ENCODE assay signal across 25 cellular contexts in the genomic region with DNA sequence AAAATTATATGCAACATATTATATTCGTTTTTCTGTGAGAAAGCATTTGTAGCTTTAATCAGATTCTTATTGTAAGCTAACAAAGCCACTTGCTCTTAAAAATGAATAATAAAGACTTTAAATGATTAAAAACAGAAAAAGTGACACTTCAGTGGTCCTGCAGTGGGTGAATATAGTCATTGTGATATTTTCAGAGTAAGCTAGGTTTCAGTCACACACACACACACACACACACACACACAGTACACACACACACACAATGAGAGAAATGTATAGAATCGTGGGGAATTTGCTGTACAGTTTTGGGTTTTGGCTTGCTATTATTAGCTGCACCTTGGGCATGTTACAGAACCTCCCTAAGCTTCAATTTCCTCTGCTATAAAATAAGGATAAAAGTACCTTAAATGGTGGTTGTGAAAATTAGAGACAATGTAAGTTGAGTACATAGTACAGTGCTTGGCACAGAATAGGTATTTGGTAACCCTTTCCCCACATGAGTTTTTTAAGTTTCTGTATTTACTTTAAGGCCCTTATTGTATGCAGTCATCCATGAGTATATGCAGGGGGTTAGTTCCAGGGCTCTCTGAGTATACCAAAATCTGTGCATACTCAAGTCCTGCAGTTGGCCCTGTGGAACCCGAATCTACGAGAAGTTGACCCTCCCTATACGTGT. TPM values are rescaled to one million over a fixed set of nuclear protein-coding genes. Genes with fewer than 3 reads are reported as not detected.
DNase-seq lines count a peak whose midpoint lies in the region; ATAC-seq and TF ChIP-seq lines count a peak whose summit lies in the region.
"Had no signal": no experiment of that assay in that cellular context is flagged by ENCODE, and none has a peak within 500 bp of the region (broad histone marks: within the 10 kb centered on the region; RNA-seq: fewer than 3 reads in every experiment).

No MANE protein-coding gene starts in this region.

- no peaks in the 10 kb centered on the region for H3K36me3 Mint-ChIP-seq in stimulated activated effector memory CD8-positive, alpha-beta T cell treated with anti-CD3 and anti-CD28 coated beads, Interleukin-12 subunit alpha, Interleukin-12 subunit beta, amount 100 ng/mL, for 72 hours
- H3K36me3 Mint-ChIP-seq: activated CD4-positive, alpha-beta memory T cell treated with anti-CD3 and anti-CD28 coated beads for 36 hours; immature natural killer cell; WTC11 had no signal

- no peak overlapping the region for H3K4me3 Mint-ChIP-seq in stimulated activated effector memory CD8-positive, alpha-beta T cell treated with anti-CD3 and anti-CD28 coated beads, Interleukin-12 subunit alpha, Interleukin-12 subunit beta, amount 100 ng/mL, for 72 hours
- H3K4me3 Mint-ChIP-seq: activated CD4-positive, alpha-beta memory T cell treated with anti-CD3 and anti-CD28 coated beads for 36 hours; immature natural killer cell; naive thymus-derived CD8-positive, alpha-beta T cell; stimulated activated naive CD8-positive, alpha-beta T cell treated with anti-CD3 and anti-CD28 coated beads, Interleukin-15, Interleukin-2, amounts not matched to agents 100 ng/mL and 50 ng/mL, for 24 hours; WTC11 had no signal

- no peak overlapping the region for H3K27ac Mint-ChIP-seq in stimulated activated effector memory CD8-positive, alpha-beta T cell treated with anti-CD3 and anti-CD28 coated beads, Interleukin-12 subunit alpha, Interleukin-12 subunit beta, amount 100 ng/mL, for 72 hours
- H3K27ac Mint-ChIP-seq: activated CD4-positive, alpha-beta memory T cell treated with anti-CD3 and anti-CD28 coated beads for 36 hours; immature natural killer cell; naive thymus-derived CD8-positive, alpha-beta T cell; stimulated activated naive CD8-positive, alpha-beta T cell treated with anti-CD3 and anti-CD28 coated beads, Interleukin-15, Interleukin-2, amounts not matched to agents 100 ng/mL and 50 ng/mL, for 24 hours; WTC11 had no signal

- DNase-seq in GM13976 (ENCODE audit: low spot score) (peak; percentile 42), dorsolateral prefrontal cortex (no peak)
- DNase-seq in stimulated activated effector memory CD8-positive, alpha-beta T cell treated with anti-CD3 and anti-CD28 coated beads, Interleukin-12 subunit alpha, Interleukin-12 subunit beta, amount 100 ng/mL, for 72 hours (ENCODE audit: low spot score in 2 of 2), result no peak
- DNase-seq: activated CD4-positive, alpha-beta memory T cell treated with anti-CD3 and anti-CD28 coated beads for 36 hours; brain microvascular endothelial cell; esophagus squamous epithelium; gastrocnemius medialis; immature natural killer cell; left ventricle myocardium inferior; naive thymus-derived CD8-positive, alpha-beta T cell; NCI-H510A; pancreas; SHP77; spleen; stimulated activated CD4-positive, alpha-beta T cell treated with anti-CD3 and anti-CD28 coated beads, Interleukin-4, amount 100 ng/mL, for 24 hours had no signal

- intact Hi-C loops in dorsolateral prefrontal cortex (cut with DNase I), result loop anchor here (5.0 to 10.0 kb wide), 3 partner anchors 72 to 131 kb away; no protein-coding TSS in a partner anchor

- H3K4me3 ChIP-seq in dorsolateral prefrontal cortex, result peak overlapping the region in 4 of 59 donors; percentile 23 to 53 (median 35)
- H3K4me3 ChIP-seq: esophagus squamous epithelium, gastrocnemius medialis, hepatocyte, left ventricle myocardium inferior, pancreas, right atrium auricular region, spleen had no signal

- peaks cover 9% of the 10 kb centered on the region for H3K4me1 Mint-ChIP-seq in stimulated activated effector memory CD8-positive, alpha-beta T cell treated with anti-CD3 and anti-CD28 coated beads, Interleukin-12 subunit alpha, Interleukin-12 subunit beta, amount 100 ng/mL, for 72 hours

- no peaks in the 10 kb centered on the region for H3K9me3 Mint-ChIP-seq in stimulated activated effector memory CD8-positive, alpha-beta T cell treated with anti-CD3 and anti-CD28 coated beads, Interleukin-12 subunit alpha, Interleukin-12 subunit beta, amount 100 ng/mL, for 72 hours
- H3K9me3 Mint-ChIP-seq: activated CD4-positive, alpha-beta memory T cell treated with anti-CD3 and anti-CD28 coated beads for 36 hours; immature natural killer cell; naive thymus-derived CD8-positive, alpha-beta T cell; stimulated activated naive CD8-positive, alpha-beta T cell treated with anti-CD3 and anti-CD28 coated beads, Interleukin-15, Interleukin-2, amounts not matched to agents 100 ng/mL and 50 ng/mL, for 24 hours; WTC11 had no signal

- TF ChIP-seq CTCF in GM13976 (IDR thresholded peaks at IDR 0.05; ENCODE audit: borderline replicate concordance, control extremely low read depth, extremely low read depth, insufficient read depth, missing control alignments), result no peak
- TF ChIP-seq CTCF in dorsolateral prefrontal cortex (IDR thresholded peaks at IDR 0.05 in 54 of 56, conservative IDR thresholded peaks at IDR 0.05 in 2 of 56; ENCODE audit: low read depth in 1 of 56, partially characterized antibody in 56 of 56), result no peak

- in situ Hi-C loops in GM13976 (cut with MboI; ENCODE audit: low sequenced_read_pairs, unreplicated experiment), result no loop called here

- H3K27me3 ChIP-seq in dorsolateral prefrontal cortex, result no peaks in the 10 kb centered on the region
- H3K27me3 ChIP-seq: brain microvascular endothelial cell, esophagus squamous epithelium, gastrocnemius medialis, hepatocyte, pancreas, right atrium auricular region, spleen had no signal

- peak overlapping the region in 58 of 59 donors; percentile 49 to 97 (median 88) for H3K27ac ChIP-seq in dorsolateral prefrontal cortex
- H3K27ac ChIP-seq: brain microvascular endothelial cell, esophagus squamous epithelium, gastrocnemius medialis, KMS-11, left ventricle myocardium inferior, pancreas, right atrium auricular region, spleen had no signal

- peak; percentile 54 for ATAC-seq in HG02610 (IDR thresholded peaks at IDR 0.05; ENCODE audit: unreplicated experiment)
- peak; percentile 93 for ATAC-seq in stimulated activated effector memory CD8-positive, alpha-beta T cell treated with anti-CD3 and anti-CD28 coated beads, Interleukin-12 subunit alpha, Interleukin-12 subunit beta, amount 100 ng/mL, for 72 hours
- ATAC-seq in HG03095 (IDR thresholded peaks at IDR 0.05; ENCODE audit: unreplicated experiment), result no peak
- no peak for ATAC-seq in HG03565 (IDR thresholded peaks at IDR 0.05; ENCODE audit: unreplicated experiment)
- ATAC-seq in GM19395 (IDR thresholded peaks at IDR 0.05; ENCODE audit: unreplicated experiment), result no peak
- ATAC-seq: gastrocnemius medialis; HCT116; naive thymus-derived CD8-positive, alpha-beta T cell had no signal

RNA-seq across cellular contexts. Expression of a gene that starts 39.8 kb away (rescaled TPM):
- total RNA-seq in dorsolateral prefrontal cortex, result 100 to 1,000 TPM in 73 of 120 experiments, 10 to 100 TPM in 47; 71.1 to 144 (median 102) TPM

RNA-seq across cellular contexts. Expression of a gene that starts 58.0 kb away (rescaled TPM):
- 100 to 1,000 TPM in 72 of 120 experiments, 10 to 100 TPM in 48; 56.0 to 339 (median 107) TPM for total RNA-seq in dorsolateral prefrontal cortex
- total RNA-seq: naive thymus-derived CD8-positive, alpha-beta T cell had no signal

Comparison
In these comparisons a context has a peak if more than half of its experiments do, and no peak if none do; other contexts are left out.
1. ATAC-seq: peak in HG02610 (single experiment) and stimulated activated effector memory CD8-positive, alpha-beta T cell treated with anti-CD3 and anti-CD28 coated beads, Interleukin-12 subunit alpha, Interleukin-12 subunit beta, amount 100 ng/mL, for 72 hours (single experiment); none in HG03095 (single experiment), HG03565 (single experiment) and GM19395 (single experiment).